Comparison of ENCODE assay signal across 40 cellular contexts in genomic region chr20:62444286-62444685, GRCh38. TPM values are rescaled to one million over a fixed set of nuclear protein-coding genes. Genes with fewer than 3 reads are reported as not detected.
"Had no signal": no experiment of that assay in that cellular context is flagged by ENCODE, and none has a peak within 500 bp of the region (broad histone marks: within the 10 kb centered on the region; RNA-seq: fewer than 3 reads in every experiment).

No MANE protein-coding gene starts in this region.

- H3K9me3 ChIP-seq: MG63 had no signal

- H3K4me3 ChIP-seq: MG63 had no signal

- DNase-seq: Karpas-422, Kasumi-1, MG63, MM.1S, MV-4-11, NCI-H1048, NCI-H1092, NCI-H1092 treated with DMSO at 0.1 percent for 48 hours, NCI-H1105, NCI-H1105 treated with DMSO at 0.1 percent for 48 hours, NCI-H1417, NCI-H1417 treated with DMSO at 0.1 percent for 48 hours, NCI-H1436, NCI-H1436 treated with DMSO at 0.1 percent for 48 hours, NCI-H146, NCI-H1694, NCI-H1694 treated with DMSO at 0.1 percent for 48 hours, NCI-H187, NCI-H187 treated with DMSO at 0.1 percent for 48 hours, NCI-H1930, NCI-H2029, NCI-H2029 treated with DMSO at 0.1 percent for 48 hours, NCI-H2081, NCI-H2081 treated with DMSO at 0.1 percent for 48 hours, NCI-H2107, NCI-H2171, NCI-H2171 treated with DMSO at 0.1 percent for 48 hours, NCI-H2227 treated with DMSO at 0.1 percent for 48 hours, NCI-H226, NCI-H345, NCI-H446, NCI-H446 treated with DMSO at 0.1 percent for 48 hours, NCI-H510A, NCI-H510A treated with DMSO at 0.1 percent for 48 hours, NCI-H524, NCI-H524 treated with DMSO at 0.1 percent for 48 hours had no signal

- H3K36me3 ChIP-seq: MG63 had no signal

- H3K27me3 ChIP-seq: MG63 had no signal

RNA-seq across cellular contexts. Expression of gene RBBP8NL, which starts 16.9 kb away (rescaled TPM):
- total RNA-seq: LHCN-M2, M059J, MCF 10A, NCI-H460 had no signal

RNA-seq across cellular contexts. Expression of gene GATA5, which starts 31.5 kb away (rescaled TPM):
- total RNA-seq: LHCN-M2, M059J, MCF 10A had no signal
